In genomic region chrX:97399400-97399799, GRCh38 we compare ENCODE assay signal across 8 cellular contexts.
DNase-seq lines count a peak whose midpoint lies in the region; ATAC-seq and TF ChIP-seq lines count a peak whose summit lies in the region.

No MANE protein-coding gene starts in this region.

- H3K4me3 ChIP-seq in GM12864 (ENCODE audit: low read depth, low read length) (no peak overlapping the region), fibroblast of pulmonary artery (replicated peaks; ENCODE audit: low read depth, low read length) (no peak overlapping the region), aorta (ENCODE audit: low read length in 2 of 2) (no peak overlapping the region)

- TF ChIP-seq CTCF in GM12864 (IDR thresholded peaks at IDR 0.05; ENCODE audit: low read depth, low read length, missing control alignments) (no peak), fibroblast of pulmonary artery (IDR thresholded peaks at IDR 0.05; ENCODE audit: low read length, missing control alignments) (no peak)

- no peaks in the 10 kb centered on the region for H3K27me3 ChIP-seq in aorta (ENCODE audit: control insufficient read depth in 1 of 2, insufficient read depth in 2 of 2, low read length in 1 of 2)

- H3K27me3 Mint-ChIP-seq in naive thymus-derived CD8-positive, alpha-beta T cell, result no peaks in the 10 kb centered on the region

- H3K27ac Mint-ChIP-seq in naive thymus-derived CD8-positive, alpha-beta T cell, result no peak overlapping the region

- H3K9me3 ChIP-seq in aorta (ENCODE audit: control insufficient read depth, low read length), result no peaks in the 10 kb centered on the region

- no peaks in the 10 kb centered on the region for H3K4me1 ChIP-seq in aorta (ENCODE audit: control insufficient read depth in 1 of 2, insufficient read depth in 2 of 2, low read length in 2 of 2)

- peak; percentile 39 for ATAC-seq in GM21528 (IDR thresholded peaks at IDR 0.05; ENCODE audit: low FRiP score, unreplicated experiment)
- ATAC-seq in aorta (ENCODE audit: low FRiP score), result no peak
- no peak for ATAC-seq in HG03521 (IDR thresholded peaks at IDR 0.05; ENCODE audit: unreplicated experiment)
- no peak for ATAC-seq in naive thymus-derived CD8-positive, alpha-beta T cell

- H3K27ac ChIP-seq in aorta (ENCODE audit: low read depth in 1 of 2, low read length in 2 of 2), result no peak overlapping the region

- DNase-seq in GM12864 (ENCODE audit: low read depth) (peak; percentile 45), LHCN-M2 (ENCODE audit: low read depth) (peak; percentile 69), fibroblast of pulmonary artery (ENCODE audit: low read depth) (peak; percentile 59), T1000 (lab: John Stamatoyannopoulos, UW) (no peak), aorta (no peak)
- DNase-seq in naive thymus-derived CD8-positive, alpha-beta T cell, result no peak

- no peaks in the 10 kb centered on the region for H3K9me3 Mint-ChIP-seq in naive thymus-derived CD8-positive, alpha-beta T cell

- H3K36me3 Mint-ChIP-seq in naive thymus-derived CD8-positive, alpha-beta T cell, result peaks cover 0 to 3% (median 0%) of the 10 kb centered on the region in 3 donors

- 28 to 29% methylated on average over 2 of the region's 2 CpGs for WGBS in aorta, 2 donors

- peaks cover 3 to 20% (median 17%) of the 10 kb centered on the region in 4 donors for H3K4me1 Mint-ChIP-seq in naive thymus-derived CD8-positive, alpha-beta T cell

- H3K4me3 Mint-ChIP-seq in naive thymus-derived CD8-positive, alpha-beta T cell, result no peak overlapping the region

- POLR2A ChIA-PET in naive thymus-derived CD8-positive, alpha-beta T cell (lab: Charles Lee), result no interaction called here

- intact Hi-C loops in aorta (cut with DNase I), result no loop called here

- no peaks in the 10 kb centered on the region for H3K36me3 ChIP-seq in aorta (ENCODE audit: control insufficient read depth in 1 of 2, insufficient read depth in 2 of 2, low read length in 1 of 2)

Comparison
In these comparisons a context has a peak if more than half of its experiments do, and no peak if none do; other contexts are left out.
1. DNase-seq: peak in GM12864 (single experiment), LHCN-M2 (single experiment) and fibroblast of pulmonary artery (single experiment); none in T1000 (single experiment), aorta (0 of 2) and naive thymus-derived CD8-positive, alpha-beta T cell (0 of 10).